ENCODE assay signal across 11 cellular contexts in the genomic region with DNA sequence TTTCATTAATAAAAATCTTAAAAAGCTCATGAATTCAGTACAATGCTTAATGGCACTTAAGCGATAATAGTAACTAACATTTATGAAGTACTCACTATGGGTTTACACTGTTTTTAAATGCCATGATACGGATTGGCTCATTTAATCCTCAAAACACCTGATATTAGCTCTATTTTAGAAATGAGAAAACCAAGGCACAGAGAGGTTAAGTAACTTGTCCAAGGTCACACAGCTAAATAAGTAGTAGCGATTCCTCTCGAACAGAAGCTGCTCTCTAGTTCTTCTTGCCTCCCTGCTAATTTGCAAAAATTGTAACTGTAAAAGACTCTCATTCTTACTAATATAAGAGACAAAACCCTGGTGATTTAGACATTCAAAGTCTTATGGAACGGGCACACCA.
A peak's percentile ranks its signal among the peaks of the same experiment; 100 is the strongest.
DNase-seq lines count a peak whose midpoint lies in the region; ATAC-seq, FAIRE-seq and TF ChIP-seq lines count a peak whose summit lies in the region.
"Had no signal": no experiment of that assay in that cellular context is flagged by ENCODE, and none has a peak within 500 bp of the region (broad histone marks: within the 10 kb centered on the region; RNA-seq: fewer than 3 reads in every experiment).

No MANE protein-coding gene starts in this region.

- no peak overlapping the region for H3K27ac ChIP-seq in CD4-positive, alpha-beta memory T cell (ENCODE audit: low read depth, low read length)
- H3K27ac ChIP-seq in KMS-11 (no peak overlapping the region), brain microvascular endothelial cell (no peak overlapping the region)

- H3K9me3 Mint-ChIP-seq in CD4-positive, alpha-beta memory T cell: peaks cover 0 to 3% (median 0%) of the 10 kb centered on the region in 8 donors
- H3K9me3 Mint-ChIP-seq in natural killer cell: no peaks in the 10 kb centered on the region
- H3K9me3 Mint-ChIP-seq: dendritic cell treated with granulocyte-macrophage colony-stimulating factor and Interleukin-4, amounts not matched to agents 40 ng/mL and 50 ng/mL, for 4 days had no signal

- CTCF ChIA-PET in CD4-positive, alpha-beta memory T cell (lab: Charles Lee; ENCODE audit: partially characterized antibody): interaction anchor here (1.2 to 1.7 kb wide), 2 partner anchors 108 to 153 kb away, joined by 4 to 5 read pairs; no protein-coding TSS in a partner anchor

- H3K79me2 ChIP-seq in KMS-11 (ENCODE audit: insufficient read depth, low read depth): no peaks in the 10 kb centered on the region

- H3K36me3 ChIP-seq in CD4-positive, alpha-beta memory T cell (ENCODE audit: insufficient read depth, low read length): no peaks in the 10 kb centered on the region
- H3K36me3 ChIP-seq in KMS-11 (ENCODE audit: insufficient read depth) (no peaks in the 10 kb centered on the region), brain microvascular endothelial cell (replicated peaks) (no peaks in the 10 kb centered on the region)

- H2AFZ ChIP-seq in KMS-11 (ENCODE audit: low read depth): no peak overlapping the region

- H4K20me1 ChIP-seq in KMS-11 (ENCODE audit: insufficient read depth): no peaks in the 10 kb centered on the region

- no peak for DNase-seq in CD4-positive, alpha-beta memory T cell
- DNase-seq in brain microvascular endothelial cell (no peak), natural killer cell (no peak), GM12891 (ENCODE audit: insufficient read length, low spot score) (no peak), kidney tubule cell (ENCODE audit: low spot score) (no peak)
- DNase-seq: activated CD4-positive, CD25-positive, alpha-beta regulatory T cell treated with anti-CD3 and anti-CD28 coated beads, Interleukin-2, amount 50 U/mL, for 72 hours; spleen had no signal

- no peak overlapping the region for H3K9ac ChIP-seq in KMS-11

- in situ Hi-C loops in brain microvascular endothelial cell (cut with HindIII; ENCODE audit: low pct_ligation_motif_present, low sequenced_read_pairs): no loop called here

- peak overlapping the region; percentile 98 for H3K4me2 ChIP-seq in KMS-11

- peak overlapping the region in 2 of 7 donors; percentile 53 to 94 for H3K27ac Mint-ChIP-seq in CD4-positive, alpha-beta memory T cell
- H3K27ac Mint-ChIP-seq in natural killer cell: peak overlapping the region in 1 of 2 donors; percentile 94

- TF ChIP-seq CTCF in KMS-11 (conservative IDR thresholded peaks at IDR 0.05; ENCODE audit: low read depth, low read length): 0 out of 2 replicates have a peak, but pooled peaks have one; percentile 8
- TF ChIP-seq CTCF in brain microvascular endothelial cell (IDR thresholded peaks at IDR 0.05; ENCODE audit: low read depth, low read length, missing control alignments): no peak
- no peak for TF ChIP-seq CTCF in natural killer cell (IDR thresholded peaks at IDR 0.05)

- TF ChIP-seq POLR2A in GM12891 (IDR thresholded peaks at IDR 0.05; ENCODE audit: low read depth, low read length): no peak

- H3K27me3 ChIP-seq in CD4-positive, alpha-beta memory T cell (ENCODE audit: insufficient read depth, low read length): no peaks in the 10 kb centered on the region
- H3K27me3 ChIP-seq in KMS-11 (ENCODE audit: insufficient read depth, low read depth) (no peaks in the 10 kb centered on the region), brain microvascular endothelial cell (replicated peaks) (no peaks in the 10 kb centered on the region)
- H3K27me3 ChIP-seq: spleen had no signal

- peaks cover 22 to 40% (median 31%) of the 10 kb centered on the region in 4 donors for H3K4me1 Mint-ChIP-seq in CD4-positive, alpha-beta memory T cell
- H3K4me1 Mint-ChIP-seq in natural killer cell: peaks cover 35 to 39% of the 10 kb centered on the region in 2 donors

- H3K27me3 Mint-ChIP-seq in CD4-positive, alpha-beta memory T cell: no peaks in the 10 kb centered on the region
- no peaks in the 10 kb centered on the region for H3K27me3 Mint-ChIP-seq in natural killer cell (ENCODE audit: low read depth in 2 of 2)
- H3K27me3 Mint-ChIP-seq: dendritic cell treated with granulocyte-macrophage colony-stimulating factor and Interleukin-4, amounts not matched to agents 40 ng/mL and 50 ng/mL, for 4 days had no signal

- ATAC-seq in natural killer cell (no peak), HG03439 (IDR thresholded peaks at IDR 0.05; ENCODE audit: unreplicated experiment) (no peak), GM18868 (IDR thresholded peaks at IDR 0.05; ENCODE audit: unreplicated experiment) (no peak)

- FAIRE-seq in GM12891 (lab: Jason Lieb, UNC): no peak

- H3K36me3 Mint-ChIP-seq in CD4-positive, alpha-beta memory T cell: peaks cover 0 to 20% of the 10 kb centered on the region in 2 donors
- no peaks in the 10 kb centered on the region for H3K36me3 Mint-ChIP-seq in natural killer cell

- intact Hi-C loops in CD4-positive, alpha-beta memory T cell (cut with micrococcal nuclease): no loop called here
- intact Hi-C loops in natural killer cell (cut with micrococcal nuclease): loop anchor here (5.0 kb wide), 1 partner anchor 278 kb away; no protein-coding TSS in a partner anchor

- H3K9me3 ChIP-seq in CD4-positive, alpha-beta memory T cell (ENCODE audit: control insufficient read depth in 1 of 2, low read length in 2 of 2): no peaks in the 10 kb centered on the region

- POLR2A ChIA-PET in CD4-positive, alpha-beta memory T cell (lab: Charles Lee; ENCODE audit: partially characterized antibody): interaction anchor here (0.6 to 4.0 kb wide), 2 partner anchors 49 to 111 kb away, joined by 3 to 45 read pairs; a partner anchor contains a TSS

- no peak overlapping the region for H3K4me3 ChIP-seq in CD4-positive, alpha-beta memory T cell (ENCODE audit: low read length in 2 of 2)
- H3K4me3 ChIP-seq in KMS-11 (IDR thresholded peaks at IDR 0.05; ENCODE audit: insufficient read depth, low read depth, low read length) (no peak overlapping the region), brain microvascular endothelial cell (ENCODE audit: low read depth, low read length) (peak overlapping the region; percentile 84)

- H3K4me1 ChIP-seq in CD4-positive, alpha-beta memory T cell (ENCODE audit: insufficient read depth, low read length): peaks cover 18% of the 10 kb centered on the region
- H3K4me1 ChIP-seq in KMS-11 (ENCODE audit: low read depth, poor library complexity, severe bottlenecking): peaks cover 16% of the 10 kb centered on the region

- peak overlapping the region; percentile 17 to 91 (median 89) for H3K4me3 Mint-ChIP-seq in CD4-positive, alpha-beta memory T cell
- peak overlapping the region; percentile 98 for H3K4me3 Mint-ChIP-seq in natural killer cell

TF ChIP-seq in GM12891, 5 proteins besides CTCF, POLR2A, EP300 and RAD21:
- TF ChIP-seq POU2F2 (IDR thresholded peaks at IDR 0.05; ENCODE audit: low read depth, low read length): no peak
- TF ChIP-seq POLR2AphosphoS5 (IDR thresholded peaks at IDR 0.05; ENCODE audit: low read depth, low read length): no peak
- no peak for TF ChIP-seq SPI1 (IDR thresholded peaks at IDR 0.05; ENCODE audit: low read depth, low read length)
- no peak for TF ChIP-seq TAF1 (IDR thresholded peaks at IDR 0.05; ENCODE audit: low read depth, low read length)
- TF ChIP-seq PAX5 (IDR thresholded peaks at IDR 0.05; ENCODE audit: insufficient read depth, low read length, severe bottlenecking): no peak
